20 cellular contexts compared by ENCODE assay signal in the genomic region with DNA sequence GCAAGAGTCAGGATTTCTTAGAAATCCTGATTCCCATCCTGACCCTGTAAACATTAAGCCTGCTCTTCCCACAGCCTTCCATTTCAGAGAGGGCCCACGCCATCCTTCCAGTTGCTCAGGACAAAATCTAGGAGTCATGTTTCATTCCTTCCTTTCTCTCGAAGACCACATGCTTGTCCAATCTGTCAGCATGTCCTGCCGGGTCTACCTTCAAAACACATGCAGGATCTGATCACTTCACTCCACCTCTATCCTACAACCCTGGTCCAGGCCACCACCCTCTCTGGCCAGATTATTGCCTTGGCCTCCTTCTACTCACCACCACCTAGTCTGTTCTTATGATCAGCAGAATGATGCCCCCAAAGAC.
A peak's percentile ranks its signal among the peaks of the same experiment; 100 is the strongest.
DNase-seq lines count a peak whose midpoint lies in the region; ATAC-seq and TF ChIP-seq lines count a peak whose summit lies in the region.
"Had no signal": no experiment of that assay in that cellular context is flagged by ENCODE, and none has a peak within 500 bp of the region (broad histone marks: within the 10 kb centered on the region; RNA-seq: fewer than 3 reads in every experiment).

No MANE protein-coding gene starts in this region.

- H3K9ac ChIP-seq in BLaER1 = no peak overlapping the region
- H3K9ac ChIP-seq in IMR-90 (ENCODE audit: low read depth, low read length) = no peak overlapping the region

- DNase-seq in IMR-90 (no peak), WERI-Rb-1 (no peak), posterior vena cava (ENCODE audit: low spot score) (peak; percentile 34), DMS79 (lab: John Stamatoyannopoulos, UW) (no peak), cardiac septum (ENCODE audit: low spot score) (no peak)
- DNase-seq: AML-193; CD8-positive, alpha-beta T cell; DND-41; KG1; NCI-H1092; NCI-H1417 treated with DMSO at 0.1 percent for 48 hours; NCI-H2081 treated with DMSO at 0.1 percent for 48 hours; NCI-H446 treated with DMSO at 0.1 percent for 48 hours; NCI-H526 treated with DMSO at 0.1 percent for 48 hours; Right ventricle myocardium superior; T-cell had no signal

- H4K8ac ChIP-seq in IMR-90 (ENCODE audit: low read depth in 2 of 2, low read length in 2 of 2) = no peak overlapping the region

- H3K4me2 ChIP-seq in BLaER1 (peak overlapping the region; percentile 83), IMR-90 (ENCODE audit: low read depth, low read length) (no peak overlapping the region)

- H2AFZ ChIP-seq in IMR-90 (replicated peaks; ENCODE audit: low read length, poor library complexity) = peak overlapping the region; percentile 8

- no peaks in the 10 kb centered on the region for H3K9me3 ChIP-seq in BLaER1
- H3K9me3 ChIP-seq in IMR-90 (ENCODE audit: control insufficient read depth, insufficient read depth, low read length) = no peaks in the 10 kb centered on the region
- no peaks in the 10 kb centered on the region for H3K9me3 ChIP-seq in WERI-Rb-1 (ENCODE audit: severe bottlenecking)
- H3K9me3 ChIP-seq: Caco-2 had no signal

- H2BK5ac ChIP-seq in IMR-90 (ENCODE audit: low read depth, low read length, poor library complexity, severe bottlenecking) = no peak overlapping the region

- H3K4me3 ChIP-seq in BLaER1 = no peak overlapping the region
- H3K4me3 ChIP-seq in IMR-90 (ENCODE audit: insufficient read depth, low read depth, low read length) = no peak overlapping the region
- H3K4me3 ChIP-seq in WERI-Rb-1 (ENCODE audit: low read depth, low read length) = no peak overlapping the region

- H3K27ac ChIP-seq in BLaER1 (no peak overlapping the region), IMR-90 (ENCODE audit: insufficient read depth, low read length) (no peak overlapping the region), WERI-Rb-1 (peak overlapping the region; percentile 43)
- H3K27ac ChIP-seq: C4-2B had no signal

- H3K4ac ChIP-seq in IMR-90 (ENCODE audit: low read depth, low read length) = no peak overlapping the region

- H4K20me1 ChIP-seq in BLaER1 = no peaks in the 10 kb centered on the region
- H4K20me1 ChIP-seq in IMR-90 (ENCODE audit: insufficient read depth, low read length) = no peaks in the 10 kb centered on the region

- dilution Hi-C loops in IMR-90 (cut with HindIII; ENCODE audit: low sequenced_read_pairs, unreplicated experiment) = no loop called here

- H2AK9ac ChIP-seq in IMR-90 (replicated peaks; ENCODE audit: low read depth, low read length, poor library complexity) = no peak overlapping the region

- no peak for TF ChIP-seq RAD21 in IMR-90 (IDR thresholded peaks at IDR 0.05; ENCODE audit: low read length)

- no peak overlapping the region for H3K18ac ChIP-seq in IMR-90 (ENCODE audit: low read depth, low read length)

- POLR2A ChIA-PET in IMR-90 (lab: Charles Lee; ENCODE audit: unreplicated experiment) = no interaction called here

- H4K5ac ChIP-seq in IMR-90 (ENCODE audit: low read depth, low read length) = no peak overlapping the region

- H3K4me1 ChIP-seq in BLaER1 = peaks cover 100% of the 10 kb centered on the region
- H3K4me1 ChIP-seq in IMR-90 (ENCODE audit: control insufficient read depth, insufficient read depth, low read length) = no peaks in the 10 kb centered on the region

- no peak overlapping the region for H2BK20ac ChIP-seq in IMR-90 (ENCODE audit: low read depth, low read length)

- no peak for TF ChIP-seq POLR2A in IMR-90 (IDR thresholded peaks at IDR 0.05; ENCODE audit: low read depth, low read length)

- in situ Hi-C loops in IMR-90 (cut with MboI; ENCODE audit: low sequenced_read_pairs) = no loop called here

- no peak overlapping the region for H2BK120ac ChIP-seq in IMR-90 (ENCODE audit: low read depth, low read length)

- no peak overlapping the region for H3K14ac ChIP-seq in IMR-90 (replicated peaks; ENCODE audit: low read depth, low read length)

- H3K36me3 ChIP-seq in BLaER1 (no peaks in the 10 kb centered on the region), IMR-90 (ENCODE audit: control insufficient read depth, insufficient read depth, low read length) (no peaks in the 10 kb centered on the region), WERI-Rb-1 (no peaks in the 10 kb centered on the region)

- H4K91ac ChIP-seq in IMR-90 (ENCODE audit: insufficient read depth, low read depth, low read length) = no peak overlapping the region

- no TSS peak for BruUV-seq in IMR-90 (replicated peaks; lab: Mats Ljungman, UMichigan)

- H2AK5ac ChIP-seq in IMR-90 (ENCODE audit: low read depth, low read length) = no peak overlapping the region

- no peaks in the 10 kb centered on the region for H3K79me1 ChIP-seq in IMR-90 (ENCODE audit: low read depth in 1 of 2, low read length in 2 of 2)

- no peaks in the 10 kb centered on the region for H3K27me3 ChIP-seq in BLaER1
- peaks cover 39% of the 10 kb centered on the region for H3K27me3 ChIP-seq in IMR-90 (ENCODE audit: control insufficient read depth, insufficient read depth, low read length)
- H3K27me3 ChIP-seq in WERI-Rb-1 (ENCODE audit: insufficient read depth, low read depth, severe bottlenecking) = no peaks in the 10 kb centered on the region

- H3K9me1 ChIP-seq in IMR-90 (ENCODE audit: insufficient read depth, low read length) = no peaks in the 10 kb centered on the region

- H3K23ac ChIP-seq in IMR-90 (ENCODE audit: low read depth, low read length) = no peak overlapping the region

- TF ChIP-seq CTCF in IMR-90 (conservative IDR thresholded peaks at IDR 0.05; ENCODE audit: low read depth, low read length) (no peak), WERI-Rb-1 (IDR thresholded peaks at IDR 0.05; ENCODE audit: low read depth, low read length) (no peak)

- intact Hi-C loops in IMR-90 (cut with micrococcal nuclease) (no loop called here), posterior vena cava (cut with DNase I) (no loop called here), cardiac septum (cut with DNase I) (no loop called here)

- 39% methylated on average over 3 of the region's 3 CpGs; no CpG with 5 or more reads in 1 of the 2 experiments for WGBS in IMR-90 (ENCODE audit: extremely low coverage in 2 of 2, insufficient read length in 1 of 2), 2 experiments

- H2BK15ac ChIP-seq in IMR-90 (ENCODE audit: low read depth, low read length) = no peak overlapping the region

- CTCF ChIA-PET in IMR-90 (lab: Yijun Ruan, JAX) = no interaction called here

- H3K56ac ChIP-seq in IMR-90 (ENCODE audit: extremely low read depth, insufficient read depth, low read length) = no peak overlapping the region

- ATAC-seq in IMR-90 (ENCODE audit: low read depth) (no peak), HG03039 (IDR thresholded peaks at IDR 0.05; ENCODE audit: unreplicated experiment) (no peak)
- ATAC-seq: CD8-positive, alpha-beta T cell; T-cell had no signal

TF ChIP-seq in IMR-90, 13 proteins besides CTCF, POLR2A, EP300 and RAD21:
- no peak for TF ChIP-seq MAFK (IDR thresholded peaks at IDR 0.05; ENCODE audit: low read depth, low read length)
- TF ChIP-seq RFX5 (IDR thresholded peaks at IDR 0.05; ENCODE audit: low read depth, low read length) = no peak
- no peak for TF ChIP-seq CEBPB (IDR thresholded peaks at IDR 0.05; ENCODE audit: low read depth, low read length)
- TF ChIP-seq SMC3 (IDR thresholded peaks at IDR 0.05; ENCODE audit: low read depth, low read length) = no peak
- no peak for TF ChIP-seq FOS (IDR thresholded peaks at IDR 0.05; ENCODE audit: low read depth, low read length)
- TF ChIP-seq MXI1 (IDR thresholded peaks at IDR 0.05; ENCODE audit: borderline replicate concordance, low read depth, low read length) = no peak
- no peak for TF ChIP-seq RCOR1 (IDR thresholded peaks at IDR 0.05; ENCODE audit: insufficient replicate concordance, low read length)
- TF ChIP-seq CHD1 (IDR thresholded peaks at IDR 0.05; ENCODE audit: low read depth, low read length) = no peak
- TF ChIP-seq MAZ (IDR thresholded peaks at IDR 0.05; ENCODE audit: borderline replicate concordance, low read depth, low read length) = no peak
- TF ChIP-seq BHLHE40 (IDR thresholded peaks at IDR 0.05; ENCODE audit: low read depth, low read length) = no peak
